ENCODE assay signal across 8 cellular contexts in the genomic region with DNA sequence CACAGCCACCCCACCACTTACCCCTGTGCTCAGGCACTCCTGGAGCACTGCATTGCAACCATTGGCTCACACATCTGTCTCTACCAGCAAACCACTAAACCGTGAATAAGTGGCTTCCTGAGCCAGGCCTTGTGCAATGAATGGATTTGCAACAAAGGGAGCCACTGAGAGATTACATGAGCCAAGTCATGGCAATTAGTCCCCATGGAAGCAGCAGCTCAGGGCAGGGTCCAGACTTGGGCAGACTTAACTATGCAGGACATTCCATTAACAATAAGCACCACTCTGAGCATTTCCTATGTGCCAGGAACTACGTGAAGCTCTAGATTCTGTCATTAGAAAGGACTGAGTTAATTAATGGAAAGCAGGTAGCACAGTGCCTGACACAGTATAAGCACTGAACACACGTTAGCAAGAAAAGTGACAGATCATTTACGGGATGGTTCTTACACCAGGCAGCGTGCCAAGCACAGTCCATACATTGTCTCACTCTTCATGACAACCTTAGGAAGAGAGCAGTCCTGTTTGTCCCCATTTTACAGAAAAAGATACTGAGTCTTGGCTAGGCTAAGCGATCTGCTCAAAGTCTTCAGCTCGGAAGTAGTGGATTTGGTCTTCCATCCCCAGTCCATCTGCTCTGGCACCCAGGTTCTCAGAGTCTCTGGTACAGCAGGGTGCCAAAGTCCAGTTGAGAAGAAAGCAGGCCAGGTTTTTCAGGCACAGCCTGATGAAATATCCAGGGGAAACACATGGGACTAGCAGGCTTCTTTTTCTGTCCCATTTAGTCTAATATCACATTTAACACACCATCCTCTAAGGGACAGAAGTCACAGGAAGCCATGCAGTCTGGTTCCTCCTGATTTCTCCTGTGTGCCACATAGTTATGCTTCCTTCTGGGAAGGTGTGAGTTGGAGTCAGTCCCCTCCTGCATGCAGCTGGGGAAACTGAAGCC. TPM values are rescaled to one million over a fixed set of nuclear protein-coding genes. Genes with fewer than 3 reads are reported as not detected.
DNase-seq lines count a peak whose midpoint lies in the region; ATAC-seq and TF ChIP-seq lines count a peak whose summit lies in the region.

No MANE protein-coding gene starts in this region.

- H3K27me3 Mint-ChIP-seq in Caco-2 (ENCODE audit: insufficient read depth, unreplicated experiment): no peaks in the 10 kb centered on the region

- peak; percentile 50 to 67 for DNase-seq in Caco-2
- peak; percentile 78 for DNase-seq in MV-4-11 (lab: John Stamatoyannopoulos, UW)
- DNase-seq in WERI-Rb-1: peak; percentile 18
- DNase-seq in right cardiac atrium: peak in 2 of 3 donors; percentile 56 to 59
- DNase-seq in T1000 (lab: John Stamatoyannopoulos, UW): no peak

- POLR2A ChIA-PET in Caco-2 (lab: Charles Lee): no interaction called here

- intact Hi-C loops in Caco-2 (cut with micrococcal nuclease; ENCODE audit: unreplicated experiment) (no loop called here), right cardiac atrium (cut with DNase I) (no loop called here)

- 76% methylated on average over 7 of the region's 7 CpGs for WGBS in right cardiac atrium

- no peaks in the 10 kb centered on the region for H3K36me3 ChIP-seq in Caco-2 (ENCODE audit: control insufficient read depth, insufficient read depth, low read length)
- no peaks in the 10 kb centered on the region for H3K36me3 ChIP-seq in WERI-Rb-1

- CTCF ChIA-PET in Caco-2 (lab: Charles Lee): interaction anchor here (0.6 to 1.1 kb wide), 2 partner anchors 59 to 141 kb away, joined by 3 read pairs; no protein-coding TSS in a partner anchor

- no TSS peak for BruUV-seq in Caco-2 (replicated peaks; lab: Mats Ljungman, UMichigan)

- H3K27me3 ChIP-seq in Caco-2 (replicated peaks; ENCODE audit: control insufficient read depth, insufficient read depth, low read length) (no peaks in the 10 kb centered on the region), WERI-Rb-1 (ENCODE audit: insufficient read depth, low read depth, severe bottlenecking) (no peaks in the 10 kb centered on the region), right cardiac atrium (ENCODE audit: control insufficient read depth, insufficient read depth) (no peaks in the 10 kb centered on the region)

- H3K4me3 Mint-ChIP-seq in Caco-2 (ENCODE audit: unreplicated experiment): peak overlapping the region; percentile 3

- peaks cover 33% of the 10 kb centered on the region for H3K4me1 Mint-ChIP-seq in Caco-2 (ENCODE audit: low read depth, unreplicated experiment)

- H3K4me1 ChIP-seq in Caco-2 (peaks cover 39% of the 10 kb centered on the region), right cardiac atrium (ENCODE audit: control insufficient read depth, insufficient read depth, low read length) (peaks cover 13% of the 10 kb centered on the region)

- ATAC-seq in right cardiac atrium: peak; percentile 58 to 66
- ATAC-seq in HG03108 (IDR thresholded peaks at IDR 0.05; ENCODE audit: unreplicated experiment): no peak
- ATAC-seq in HG03025 (IDR thresholded peaks at IDR 0.05; ENCODE audit: low FRiP score, unreplicated experiment): no peak
- ATAC-seq in HG02759 (IDR thresholded peaks at IDR 0.05; ENCODE audit: unreplicated experiment): no peak

- peaks cover 13% of the 10 kb centered on the region for H3K9me3 Mint-ChIP-seq in Caco-2 (ENCODE audit: unreplicated experiment)

- H3K27ac ChIP-seq in WERI-Rb-1: no peak overlapping the region
- H3K27ac ChIP-seq in right cardiac atrium (ENCODE audit: low read length): no peak overlapping the region

- no peak overlapping the region for H3K4me3 ChIP-seq in Caco-2 (ENCODE audit: low read depth, low read length)
- H3K4me3 ChIP-seq in WERI-Rb-1 (ENCODE audit: low read depth, low read length): no peak overlapping the region
- no peak overlapping the region for H3K4me3 ChIP-seq in right cardiac atrium (ENCODE audit: low read length)

- TF ChIP-seq CTCF in Caco-2 (IDR thresholded peaks at IDR 0.05; ENCODE audit: insufficient read depth in 1 of 2, low read depth in 1 of 2, low read length in 1 of 2, severe bottlenecking in 1 of 2, unreplicated experiment in 1 of 2): no peak
- TF ChIP-seq CTCF in WERI-Rb-1 (IDR thresholded peaks at IDR 0.05; ENCODE audit: low read depth, low read length): no peak

- peak overlapping the region; percentile 94 for H3K27ac Mint-ChIP-seq in Caco-2 (ENCODE audit: unreplicated experiment)

- peaks cover 7% of the 10 kb centered on the region for H3K36me3 Mint-ChIP-seq in Caco-2 (ENCODE audit: insufficient read depth, unreplicated experiment)

- H3K9me3 ChIP-seq in Caco-2 (no peaks in the 10 kb centered on the region), WERI-Rb-1 (ENCODE audit: severe bottlenecking) (no peaks in the 10 kb centered on the region), right cardiac atrium (ENCODE audit: control insufficient read depth, low read length) (no peaks in the 10 kb centered on the region)

RNA-seq across cellular contexts. Expression of a gene that starts 44.1 kb away (rescaled TPM):
- 17.6 and 18.7 TPM in 2 replicates for total RNA-seq in Caco-2 (2022)
- 1 to 10 TPM in 1 of 4 donors, under 1 TPM in 3; 0.77 to 1.1 (median 0.91) TPM for total RNA-seq in right cardiac atrium
- 0.61 TPM for polyA plus RNA-seq in right cardiac atrium

Comparison
In these comparisons a context has a peak if more than half of its experiments do, and no peak if none do; other contexts are left out.
1. ATAC-seq: peak in right cardiac atrium (2 of 2); none in HG03108 (single experiment), HG03025 (single experiment) and HG02759 (single experiment).